ENCODE assay signal across 7 cellular contexts in genomic region chr10:22437620-22438588, GRCh38.
DNase-seq lines count a peak whose midpoint lies in the region; ATAC-seq and TF ChIP-seq lines count a peak whose summit lies in the region.

No MANE protein-coding gene starts in this region.

- H3K36me3 ChIP-seq in Karpas-422 (ENCODE audit: insufficient read depth, low read length): no peaks in the 10 kb centered on the region
- H3K36me3 ChIP-seq in ascending aorta: no peaks in the 10 kb centered on the region

- H3K27me3 ChIP-seq in Karpas-422 (ENCODE audit: low read length): no peaks in the 10 kb centered on the region
- H3K27me3 ChIP-seq in ascending aorta: no peaks in the 10 kb centered on the region

- no peaks in the 10 kb centered on the region for H4K20me1 ChIP-seq in Karpas-422 (ENCODE audit: insufficient read depth, low read depth, low read length)

- peak overlapping the region; percentile 56 for H3K9ac ChIP-seq in Karpas-422 (ENCODE audit: low read length)

- no peaks in the 10 kb centered on the region for H3K9me2 ChIP-seq in Karpas-422 (replicated peaks; ENCODE audit: insufficient read depth, low read length)

- H3K27ac ChIP-seq in Karpas-422 (ENCODE audit: low read length): no peak overlapping the region
- H3K27ac ChIP-seq in ascending aorta: peak overlapping the region; percentile 92 to 97

- H3K4me1 ChIP-seq in Karpas-422 (ENCODE audit: low read length) (peaks cover 17% of the 10 kb centered on the region), ascending aorta (peaks cover 0 to 15% of the 10 kb centered on the region in 2 donors)

- TF ChIP-seq CTCF in GM13976 (IDR thresholded peaks at IDR 0.05; ENCODE audit: borderline replicate concordance, control extremely low read depth, extremely low read depth, insufficient read depth, missing control alignments) (no peak), ascending aorta (IDR thresholded peaks at IDR 0.05) (no peak)

- peak overlapping the region; percentile 70 for H3K4me3 ChIP-seq in Karpas-422 (ENCODE audit: low read length)
- peak overlapping the region; percentile 72 to 78 for H3K4me3 ChIP-seq in ascending aorta

- no peaks in the 10 kb centered on the region for H3K79me2 ChIP-seq in Karpas-422 (ENCODE audit: low read length)

- H3K9me3 ChIP-seq in Karpas-422 (ENCODE audit: low read length) (no peaks in the 10 kb centered on the region), ascending aorta (no peaks in the 10 kb centered on the region)

- in situ Hi-C loops in GM13976 (cut with MboI; ENCODE audit: low sequenced_read_pairs, unreplicated experiment): loop anchor here (25.0 kb wide), 1 partner anchor 426 kb away; the partner anchor contains the start of gene DNAJC1

- H2AFZ ChIP-seq in Karpas-422 (ENCODE audit: low read length): peak overlapping the region; percentile 75

- DNase-seq in GM13976 (ENCODE audit: low spot score) (peak; percentile 52), Karpas-422 (no peak), ascending aorta (ENCODE audit: low spot score in 2 of 2) (peak in 1 of 2 donors; percentile 67), inferior parietal cortex (ENCODE audit: extremely low spot score) (peak; percentile 51), iPS-NIHi7 (ENCODE audit: extremely low spot score) (no peak)
- peak; percentile 40 for DNase-seq in stimulated activated CD4-positive, alpha-beta T cell treated with anti-CD3 and anti-CD28 coated beads, Interleukin-4, amount 100 ng/mL, for 24 hours

- ATAC-seq in GM21737 (IDR thresholded peaks at IDR 0.05; ENCODE audit: unreplicated experiment): peak; percentile 15

- peak overlapping the region; percentile 72 for H3K4me2 ChIP-seq in Karpas-422 (ENCODE audit: low read depth, low read length, poor library complexity, severe bottlenecking)

- intact Hi-C loops in ascending aorta (cut with DNase I): loop anchor here (2.0 to 10.0 kb wide), 12 partner anchors 97 to 941 kb away; partner anchors contain the start of genes COMMD3, DNAJC1, MSRB2 and PIP4K2A

Comparison
In these comparisons a context has a peak if more than half of its experiments do, and no peak if none do; other contexts are left out.
1. DNase-seq: peak in GM13976 (single experiment), inferior parietal cortex (single experiment) and stimulated activated CD4-positive, alpha-beta T cell treated with anti-CD3 and anti-CD28 coated beads, Interleukin-4, amount 100 ng/mL, for 24 hours (single experiment); none in Karpas-422 (single experiment) and iPS-NIHi7 (single experiment).